1 cellular context compared by ENCODE assay signal in the genomic region with DNA sequence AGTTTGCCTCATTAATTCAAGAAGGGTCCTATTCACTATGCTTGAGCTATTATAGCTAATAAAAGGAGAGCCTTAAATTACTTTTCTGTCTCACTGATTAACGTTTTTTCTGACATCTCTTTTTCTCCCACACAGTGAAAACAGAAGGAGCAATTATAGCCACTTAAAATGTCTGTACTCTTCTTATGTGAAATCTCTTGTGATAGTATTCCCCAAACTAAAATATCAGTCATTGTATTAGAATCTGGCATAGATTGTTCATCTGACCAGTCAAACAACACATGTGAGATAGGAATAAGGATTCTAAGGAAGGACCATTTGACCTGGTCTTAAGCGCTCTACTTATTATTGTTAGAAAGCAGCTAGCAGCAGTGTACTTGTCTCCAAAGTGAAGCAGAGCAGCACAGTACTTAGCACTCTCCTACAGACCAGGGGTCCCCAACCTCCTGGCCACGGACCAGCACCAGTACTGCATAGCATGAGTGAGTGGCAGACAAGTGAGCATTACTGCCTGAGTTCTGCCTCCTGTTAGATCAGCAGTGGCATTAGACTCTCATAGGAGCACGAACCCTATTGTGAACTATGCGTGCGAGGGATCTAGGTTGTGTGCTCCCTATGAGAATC.
TF ChIP-seq lines count a peak whose summit lies in the region.

No MANE protein-coding gene starts in this region.

TF ChIP-seq in WTC11, 78 proteins besides CTCF, POLR2A, EP300 and RAD21 (continued from another document):
- TF ChIP-seq, protein P1, sequence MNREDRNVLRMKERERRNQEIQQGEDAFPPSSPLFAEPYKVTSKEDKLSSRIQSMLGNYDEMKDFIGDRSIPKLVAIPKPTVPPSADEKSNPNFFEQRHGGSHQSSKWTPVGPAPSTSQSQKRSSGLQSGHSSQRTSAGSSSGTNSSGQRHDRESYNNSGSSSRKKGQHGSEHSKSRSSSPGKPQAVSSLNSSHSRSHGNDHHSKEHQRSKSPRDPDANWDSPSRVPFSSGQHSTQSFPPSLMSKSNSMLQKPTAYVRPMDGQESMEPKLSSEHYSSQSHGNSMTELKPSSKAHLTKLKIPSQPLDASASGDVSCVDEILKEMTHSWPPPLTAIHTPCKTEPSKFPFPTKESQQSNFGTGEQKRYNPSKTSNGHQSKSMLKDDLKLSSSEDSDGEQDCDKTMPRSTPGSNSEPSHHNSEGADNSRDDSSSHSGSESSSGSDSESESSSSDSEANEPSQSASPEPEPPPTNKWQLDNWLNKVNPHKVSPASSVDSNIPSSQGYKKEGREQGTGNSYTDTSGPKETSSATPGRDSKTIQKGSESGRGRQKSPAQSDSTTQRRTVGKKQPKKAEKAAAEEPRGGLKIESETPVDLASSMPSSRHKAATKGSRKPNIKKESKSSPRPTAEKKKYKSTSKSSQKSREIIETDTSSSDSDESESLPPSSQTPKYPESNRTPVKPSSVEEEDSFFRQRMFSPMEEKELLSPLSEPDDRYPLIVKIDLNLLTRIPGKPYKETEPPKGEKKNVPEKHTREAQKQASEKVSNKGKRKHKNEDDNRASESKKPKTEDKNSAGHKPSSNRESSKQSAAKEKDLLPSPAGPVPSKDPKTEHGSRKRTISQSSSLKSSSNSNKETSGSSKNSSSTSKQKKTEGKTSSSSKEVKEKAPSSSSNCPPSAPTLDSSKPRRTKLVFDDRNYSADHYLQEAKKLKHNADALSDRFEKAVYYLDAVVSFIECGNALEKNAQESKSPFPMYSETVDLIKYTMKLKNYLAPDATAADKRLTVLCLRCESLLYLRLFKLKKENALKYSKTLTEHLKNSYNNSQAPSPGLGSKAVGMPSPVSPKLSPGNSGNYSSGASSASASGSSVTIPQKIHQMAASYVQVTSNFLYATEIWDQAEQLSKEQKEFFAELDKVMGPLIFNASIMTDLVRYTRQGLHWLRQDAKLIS (CRISPR knock-in tag; IDR thresholded peaks at IDR 0.05; ENCODE audit: borderline replicate concordance), result no peak
- TF ChIP-seq ATF2 (CRISPR knock-in tag; IDR thresholded peaks at IDR 0.05; ENCODE audit: borderline replicate concordance, low read depth) (no peak), ZNF232 (CRISPR knock-in tag; IDR thresholded peaks at IDR 0.05) (no peak), ZNF263 (CRISPR knock-in tag; IDR thresholded peaks at IDR 0.05; ENCODE audit: low read depth) (no peak), ZNF219 (CRISPR knock-in tag; IDR thresholded peaks at IDR 0.05; ENCODE audit: borderline replicate concordance) (no peak), SP1 (CRISPR knock-in tag; conservative IDR thresholded peaks at IDR 0.05) (no peak), ZSCAN18 (CRISPR knock-in tag; IDR thresholded peaks at IDR 0.05) (no peak), HMGXB4 (CRISPR knock-in tag; IDR thresholded peaks at IDR 0.05) (no peak), IRF1 (CRISPR knock-in tag; IDR thresholded peaks at IDR 0.05) (no peak), CREM (CRISPR knock-in tag; IDR thresholded peaks at IDR 0.05) (no peak), RELA (CRISPR knock-in tag; IDR thresholded peaks at IDR 0.05; ENCODE audit: borderline replicate concordance) (no peak), IRF2 (CRISPR knock-in tag; IDR thresholded peaks at IDR 0.05; ENCODE audit: borderline replicate concordance, low read depth) (no peak)
- TF ChIP-seq, protein P2, sequence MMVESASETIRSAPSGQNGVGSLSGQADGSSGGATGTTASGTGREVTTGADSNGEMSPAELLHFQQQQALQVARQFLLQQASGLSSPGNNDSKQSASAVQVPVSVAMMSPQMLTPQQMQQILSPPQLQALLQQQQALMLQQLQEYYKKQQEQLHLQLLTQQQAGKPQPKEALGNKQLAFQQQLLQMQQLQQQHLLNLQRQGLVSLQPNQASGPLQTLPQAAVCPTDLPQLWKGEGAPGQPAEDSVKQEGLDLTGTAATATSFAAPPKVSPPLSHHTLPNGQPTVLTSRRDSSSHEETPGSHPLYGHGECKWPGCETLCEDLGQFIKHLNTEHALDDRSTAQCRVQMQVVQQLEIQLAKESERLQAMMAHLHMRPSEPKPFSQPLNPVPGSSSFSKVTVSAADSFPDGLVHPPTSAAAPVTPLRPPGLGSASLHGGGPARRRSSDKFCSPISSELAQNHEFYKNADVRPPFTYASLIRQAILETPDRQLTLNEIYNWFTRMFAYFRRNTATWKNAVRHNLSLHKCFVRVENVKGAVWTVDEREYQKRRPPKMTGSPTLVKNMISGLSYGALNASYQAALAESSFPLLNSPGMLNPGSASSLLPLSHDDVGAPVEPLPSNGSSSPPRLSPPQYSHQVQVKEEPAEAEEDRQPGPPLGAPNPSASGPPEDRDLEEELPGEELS (CRISPR knock-in tag; IDR thresholded peaks at IDR 0.05), result no peak
- TF ChIP-seq, protein P3, sequence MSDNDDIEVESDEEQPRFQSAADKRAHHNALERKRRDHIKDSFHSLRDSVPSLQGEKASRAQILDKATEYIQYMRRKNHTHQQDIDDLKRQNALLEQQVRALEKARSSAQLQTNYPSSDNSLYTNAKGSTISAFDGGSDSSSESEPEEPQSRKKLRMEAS (CRISPR knock-in tag; IDR thresholded peaks at IDR 0.05), result no peak
